8 cellular contexts compared by ENCODE assay signal in the genomic region with DNA sequence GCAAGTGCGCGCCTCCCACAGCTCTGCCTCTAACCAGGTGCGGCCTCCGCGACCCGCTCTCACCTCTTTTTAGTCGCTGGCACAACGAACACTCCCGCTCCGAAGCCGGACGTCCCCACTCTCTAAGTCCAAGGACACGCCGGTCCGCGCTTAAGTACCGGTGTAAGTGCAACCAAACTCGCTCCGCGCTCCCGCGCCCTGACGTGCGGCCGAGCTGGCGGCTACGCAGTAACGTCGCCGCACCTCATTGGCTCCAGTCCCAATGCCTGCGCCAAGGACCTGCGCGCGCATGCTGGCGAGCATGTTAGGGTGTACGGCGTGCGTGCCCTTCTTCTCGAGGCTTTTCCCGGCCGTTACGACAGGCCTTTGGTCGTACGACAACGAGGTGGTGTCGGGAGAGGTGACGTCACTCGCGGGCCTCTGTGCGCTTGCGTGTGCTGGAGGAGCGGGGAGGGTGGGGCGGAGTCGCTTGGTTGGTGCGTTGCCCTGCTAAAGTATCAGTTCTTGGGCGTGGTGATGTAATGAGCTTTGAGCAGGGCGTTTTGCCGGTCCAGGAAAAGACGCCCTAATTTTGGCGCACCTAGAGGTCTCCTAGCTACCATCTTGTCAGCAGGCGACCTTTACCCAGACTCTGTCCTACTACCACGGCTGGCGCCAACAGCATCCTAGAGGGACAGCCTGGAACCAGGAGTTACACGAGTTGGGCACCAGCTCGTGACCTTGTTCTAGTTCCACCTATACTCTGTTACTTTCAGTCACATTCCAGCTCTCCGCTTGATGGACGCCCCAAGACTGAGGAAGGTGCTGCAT. TPM values are rescaled to one million over a fixed set of nuclear protein-coding genes. Genes with fewer than 3 reads are reported as not detected.
A peak's percentile ranks its signal among the peaks of the same experiment; 100 is the strongest.
DNase-seq lines count a peak whose midpoint lies in the region; ATAC-seq and TF ChIP-seq lines count a peak whose summit lies in the region.

A gene (minus strand): TSS at position 124 of the 810 bp plus-strand sequence. CDS start 1,141 bp downstream, outside the sequence.

- H3K4me1 ChIP-seq in SK-N-SH (ENCODE audit: control insufficient read depth in 1 of 2, insufficient read depth in 2 of 2, low read depth in 1 of 2, low read length in 1 of 2): peaks cover 12 to 16% of the 10 kb centered on the region in 2 experiments
- H3K4me1 ChIP-seq in gastroesophageal sphincter: peaks cover 0 to 28% (median 4%) of the 10 kb centered on the region in 3 donors
- H3K4me1 ChIP-seq in neutrophil (ENCODE audit: control insufficient read depth in 1 of 2, insufficient read depth in 1 of 2, low read depth in 1 of 2, low read length in 1 of 2): peaks cover 14 to 19% of the 10 kb centered on the region in 2 experiments

- peaks cover 45% of the 10 kb centered on the region for H3K79me2 ChIP-seq in SK-N-SH (ENCODE audit: insufficient read depth)

- TF ChIP-seq RAD21 in SK-N-SH (IDR thresholded peaks at IDR 0.05; ENCODE audit: low read length): no peak

- TF ChIP-seq POLR2A in gastroesophageal sphincter (IDR thresholded peaks at IDR 0.05): peak; percentile 98 to 99

- peak within 1 kb of the TSS; percentile 82 for H3K9ac ChIP-seq in SK-N-SH

- no peaks in the 10 kb centered on the region for H3K9me3 ChIP-seq in SK-N-SH
- H3K9me3 ChIP-seq in gastroesophageal sphincter: no peaks in the 10 kb centered on the region
- no peaks in the 10 kb centered on the region for H3K9me3 ChIP-seq in neutrophil

- peak within 1 kb of the TSS; percentile 91 for H3K4me2 ChIP-seq in SK-N-SH

- H3K27me3 ChIP-seq in SK-N-SH (ENCODE audit: insufficient read depth) (no peaks in the 10 kb centered on the region), gastroesophageal sphincter (no peaks in the 10 kb centered on the region), neutrophil (no peaks in the 10 kb centered on the region)

- peaks cover 10% of the 10 kb centered on the region for H3F3A ChIP-seq in SK-N-SH (replicated peaks; ENCODE audit: insufficient read depth)

- H3K4me3 ChIP-seq in SK-N-SH (ENCODE audit: low read depth in 2 of 2, low read length in 1 of 2) (peak within 1 kb of the TSS; percentile 77 to 88), gastroesophageal sphincter (peak within 1 kb of the TSS; percentile 93 to 96), neutrophil (ENCODE audit: low read depth in 1 of 2, low read length in 1 of 2) (peak within 1 kb of the TSS; percentile 83 to 93)

- ATAC-seq in HG02571 (IDR thresholded peaks at IDR 0.05; ENCODE audit: unreplicated experiment) (peak; percentile 91), gastroesophageal sphincter (peak; percentile 99)

- TF ChIP-seq CTCF in SK-N-SH (IDR thresholded peaks at IDR 0.05) (no peak), gastroesophageal sphincter (IDR thresholded peaks at IDR 0.05) (no peak), neutrophil (IDR thresholded peaks at IDR 0.05) (no peak)

- under 1% methylated on average over 48 of the region's 67 CpGs for WGBS in SK-N-SH (ENCODE audit: low lambda C conversion rate)
- 1 to 8% methylated on average over 2 to 25 of the region's 67 CpGs for WGBS in gastroesophageal sphincter (ENCODE audit: low coverage in 1 of 2), 2 donors

- peaks cover 4% of the 10 kb centered on the region; the same call in 1 of the 2 replicates for H4K20me1 ChIP-seq in SK-N-SH (ENCODE audit: insufficient read depth)

- POLR2A ChIA-PET in SK-N-SH (lab: Yijun Ruan, JAX): interaction anchor here (0.6 to 1.6 kb wide), 19 partner anchors 8 to 762 kb away, joined by 3 to 10 read pairs (median 4); a partner anchor contains a TSS

- DNase-seq in GM04504 (ENCODE audit: low read depth) (peak; percentile 98), NCI-H1048 (lab: John Stamatoyannopoulos, UW) (peak; percentile 100), SK-N-SH (peak; percentile 95), substantia nigra (lab: John Stamatoyannopoulos, UW) (peak; percentile 91 to 100 (median 98))
- peak; percentile 100 for DNase-seq in activated naive CD4-positive, alpha-beta T cell treated with anti-CD3 and anti-CD28 coated beads, Interleukin-2, amount 50 U/mL, for 16 hours

- H3K9me2 ChIP-seq in SK-N-SH: no peaks in the 10 kb centered on the region

- TF ChIP-seq EP300 in SK-N-SH (IDR thresholded peaks at IDR 0.05; ENCODE audit: borderline replicate concordance in 1 of 2, low read depth in 1 of 2, low read length in 1 of 2) (no peak), gastroesophageal sphincter (IDR thresholded peaks at IDR 0.05) (no peak)

- H3K36me3 ChIP-seq in SK-N-SH (replicated peaks in 1 of 2; ENCODE audit: control insufficient read depth in 1 of 2, insufficient read depth in 2 of 2, low read length in 1 of 2): peaks cover 21 to 29% of the 10 kb centered on the region in 2 experiments
- H3K36me3 ChIP-seq in gastroesophageal sphincter: peaks cover 0 to 28% of the 10 kb centered on the region in 2 donors
- H3K36me3 ChIP-seq in neutrophil: peaks cover 11% of the 10 kb centered on the region

- CTCF ChIA-PET in SK-N-SH (lab: Yijun Ruan, JAX): interaction anchor here (0.7 to 5.4 kb wide), 12 partner anchors 8 to 151 kb away, joined by 3 to 29 read pairs (median 6); no protein-coding TSS in a partner anchor

- H3K27ac ChIP-seq in SK-N-SH (ENCODE audit: low read depth in 2 of 2, low read length in 1 of 2): peak within 1 kb of the TSS; percentile 73 to 93
- peak within 1 kb of the TSS; percentile 97 to 100 (median 98) for H3K27ac ChIP-seq in gastroesophageal sphincter
- peak within 1 kb of the TSS; percentile 81 for H3K27ac ChIP-seq in neutrophil
- peak within 1 kb of the TSS; percentile 97 for H3K27ac ChIP-seq in substantia nigra (ENCODE audit: low read depth, low read length, poor library complexity, severe bottlenecking)

- H2AFZ ChIP-seq in SK-N-SH (ENCODE audit: low read depth): peak within 1 kb of the TSS; percentile 89

TF ChIP-seq in SK-N-SH, 30 proteins besides CTCF, POLR2A, EP300 and RAD21 (continues in another document):
- TF ChIP-seq NRF1 (IDR thresholded peaks at IDR 0.05; ENCODE audit: low read depth, low read length) (peak; percentile 98), TAF1 (IDR thresholded peaks at IDR 0.05; ENCODE audit: borderline replicate concordance, low read depth, low read length) (peak; percentile 99), SIN3A (IDR thresholded peaks at IDR 0.05; ENCODE audit: borderline replicate concordance, low read depth, low read length) (peak; percentile 94; the same call in 1 of the 2 replicates), RFX5 (IDR thresholded peaks at IDR 0.05; ENCODE audit: low read length) (peak; percentile 87), RXRA (IDR thresholded peaks at IDR 0.05; ENCODE audit: borderline replicate concordance, low read depth) (no peak), TEAD4 (IDR thresholded peaks at IDR 0.05; ENCODE audit: borderline replicate concordance, insufficient read depth) (no peak), RCOR1 (IDR thresholded peaks at IDR 0.05; ENCODE audit: low read length) (peak; percentile 59), JUND (IDR thresholded peaks at IDR 0.05) (no peak), NFIC (IDR thresholded peaks at IDR 0.05; ENCODE audit: borderline replicate concordance) (no peak), CHD2 (IDR thresholded peaks at IDR 0.05; ENCODE audit: low read length, partially characterized antibody) (peak; percentile 98), FOXJ3 (CRISPR knock-in tag; IDR thresholded peaks at IDR 0.05) (no peak)
- TF ChIP-seq, protein P1, sequence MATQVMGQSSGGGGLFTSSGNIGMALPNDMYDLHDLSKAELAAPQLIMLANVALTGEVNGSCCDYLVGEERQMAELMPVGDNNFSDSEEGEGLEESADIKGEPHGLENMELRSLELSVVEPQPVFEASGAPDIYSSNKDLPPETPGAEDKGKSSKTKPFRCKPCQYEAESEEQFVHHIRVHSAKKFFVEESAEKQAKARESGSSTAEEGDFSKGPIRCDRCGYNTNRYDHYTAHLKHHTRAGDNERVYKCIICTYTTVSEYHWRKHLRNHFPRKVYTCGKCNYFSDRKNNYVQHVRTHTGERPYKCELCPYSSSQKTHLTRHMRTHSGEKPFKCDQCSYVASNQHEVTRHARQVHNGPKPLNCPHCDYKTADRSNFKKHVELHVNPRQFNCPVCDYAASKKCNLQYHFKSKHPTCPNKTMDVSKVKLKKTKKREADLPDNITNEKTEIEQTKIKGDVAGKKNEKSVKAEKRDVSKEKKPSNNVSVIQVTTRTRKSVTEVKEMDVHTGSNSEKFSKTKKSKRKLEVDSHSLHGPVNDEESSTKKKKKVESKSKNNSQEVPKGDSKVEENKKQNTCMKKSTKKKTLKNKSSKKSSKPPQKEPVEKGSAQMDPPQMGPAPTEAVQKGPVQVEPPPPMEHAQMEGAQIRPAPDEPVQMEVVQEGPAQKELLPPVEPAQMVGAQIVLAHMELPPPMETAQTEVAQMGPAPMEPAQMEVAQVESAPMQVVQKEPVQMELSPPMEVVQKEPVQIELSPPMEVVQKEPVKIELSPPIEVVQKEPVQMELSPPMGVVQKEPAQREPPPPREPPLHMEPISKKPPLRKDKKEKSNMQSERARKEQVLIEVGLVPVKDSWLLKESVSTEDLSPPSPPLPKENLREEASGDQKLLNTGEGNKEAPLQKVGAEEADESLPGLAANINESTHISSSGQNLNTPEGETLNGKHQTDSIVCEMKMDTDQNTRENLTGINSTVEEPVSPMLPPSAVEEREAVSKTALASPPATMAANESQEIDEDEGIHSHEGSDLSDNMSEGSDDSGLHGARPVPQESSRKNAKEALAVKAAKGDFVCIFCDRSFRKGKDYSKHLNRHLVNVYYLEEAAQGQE (IDR thresholded peaks at IDR 0.05; ENCODE audit: low read depth, low read length): peak; percentile 69; the same call in 1 of the 2 replicates
- TF ChIP-seq, protein P2, sequence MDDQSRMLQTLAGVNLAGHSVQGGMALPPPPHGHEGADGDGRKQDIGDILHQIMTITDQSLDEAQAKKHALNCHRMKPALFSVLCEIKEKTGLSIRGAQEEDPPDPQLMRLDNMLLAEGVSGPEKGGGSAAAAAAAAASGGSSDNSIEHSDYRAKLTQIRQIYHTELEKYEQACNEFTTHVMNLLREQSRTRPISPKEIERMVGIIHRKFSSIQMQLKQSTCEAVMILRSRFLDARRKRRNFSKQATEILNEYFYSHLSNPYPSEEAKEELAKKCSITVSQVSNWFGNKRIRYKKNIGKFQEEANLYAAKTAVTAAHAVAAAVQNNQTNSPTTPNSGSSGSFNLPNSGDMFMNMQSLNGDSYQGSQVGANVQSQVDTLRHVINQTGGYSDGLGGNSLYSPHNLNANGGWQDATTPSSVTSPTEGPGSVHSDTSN (IDR thresholded peaks at IDR 0.05): peak; percentile 71

RNA-seq across cellular contexts. Expression of the gene that starts here (rescaled TPM):
- polyA plus RNA-seq in SK-N-SH (2012; rRNA removed): 22.9 and 23.8 TPM in 2 replicates
- 39.2 and 65.4 TPM in 2 replicates for polyA plus RNA-seq in SK-N-SH (2012; cell fraction: cytosol; rRNA removed)
- 5.1 and 12.5 TPM in 2 replicates for polyA plus RNA-seq in SK-N-SH (2012; cell fraction: nucleus; rRNA removed)
- 10 to 100 TPM; 44.2 to 61.2 (median 48.5) TPM for total RNA-seq in gastroesophageal sphincter

Comparison
In these comparisons a context has a peak if more than half of its experiments do, and no peak if none do; other contexts are left out.
1. Peak in every context shown above with its lines: DNase-seq, ATAC-seq, H3K4me3 ChIP-seq and H3K27ac ChIP-seq.